8 cellular contexts compared by ENCODE assay signal in the genomic region with DNA sequence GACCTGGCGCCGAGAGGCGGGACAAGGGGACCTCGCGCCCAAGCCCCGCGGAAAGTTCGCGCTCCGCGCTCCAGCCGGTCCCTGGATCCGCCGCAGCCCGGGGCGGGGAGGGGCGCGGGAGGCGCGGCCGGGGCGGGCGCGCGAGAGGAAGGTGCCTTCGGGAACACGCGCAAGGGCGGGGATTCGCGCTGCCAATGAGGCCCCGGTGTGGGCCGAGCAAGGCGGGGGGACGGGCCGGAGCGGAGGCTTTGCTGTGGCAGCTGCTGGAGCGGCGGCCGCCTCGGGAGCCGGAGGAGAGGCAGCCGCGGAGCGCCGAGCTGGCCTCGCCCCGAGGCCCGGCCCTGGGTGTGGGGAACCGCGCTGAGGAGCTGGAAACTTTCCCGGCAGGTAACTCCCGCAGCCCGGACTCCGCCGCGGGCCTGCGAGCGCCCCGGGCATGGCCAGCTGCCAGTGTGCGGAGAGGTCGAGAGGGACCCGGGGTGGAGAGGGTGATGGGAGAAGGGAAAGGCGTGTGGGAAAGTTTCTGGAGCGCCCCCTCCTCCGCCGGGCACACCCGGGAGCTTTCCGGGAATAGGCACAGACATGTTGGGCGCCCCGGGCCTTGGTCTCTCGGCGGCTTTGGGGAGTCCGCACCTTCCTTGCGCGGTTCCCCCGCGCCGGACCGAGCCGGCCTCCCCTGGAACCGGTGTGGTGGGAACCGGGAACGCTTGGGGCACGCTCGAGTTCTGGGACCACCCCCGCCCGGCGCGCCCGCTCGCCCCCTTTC.
DNase-seq lines count a peak whose midpoint lies in the region; ATAC-seq and TF ChIP-seq lines count a peak whose summit lies in the region.

A gene (plus strand): TSS at position 245 of the 766 bp plus-strand sequence. CDS start 97,271 bp downstream, outside the sequence.

- H3K4me1 ChIP-seq in iPS DF 6.9 (ENCODE audit: control insufficient read depth, insufficient read depth, low read length): no peaks in the 10 kb centered on the region

- H3K4me1 Mint-ChIP-seq in T-helper 2 cell treated with Interferon-gamma antibody and Interleukin-4, amounts not matched to agents 5 μg/mL and 100 μg/mL, for 36 hours (ENCODE audit: low read depth): peaks cover 14% of the 10 kb centered on the region

- H3K27ac ChIP-seq in brain microvascular endothelial cell: peak within 1 kb of the TSS; percentile 77
- H3K27ac ChIP-seq in iPS DF 6.9 (ENCODE audit: low read length): no peak within 1 kb of the TSS

- H3K4me3 ChIP-seq in brain microvascular endothelial cell (ENCODE audit: low read depth, low read length) (peak within 1 kb of the TSS; percentile 81), iPS DF 6.9 (ENCODE audit: low read length) (peak within 1 kb of the TSS; percentile 61; the same call in 1 of the 2 replicates), retinal pigment epithelial cell (ENCODE audit: low read length) (peak within 1 kb of the TSS; percentile 94)

- peaks cover 71% of the 10 kb centered on the region for H3K27me3 Mint-ChIP-seq in T-helper 2 cell treated with Interferon-gamma antibody and Interleukin-4, amounts not matched to agents 5 μg/mL and 100 μg/mL, for 36 hours (ENCODE audit: low read depth)

- TF ChIP-seq CTCF in brain microvascular endothelial cell (IDR thresholded peaks at IDR 0.05; ENCODE audit: low read depth, low read length, missing control alignments) (no peak), retinal pigment epithelial cell (conservative IDR thresholded peaks at IDR 0.05; ENCODE audit: low read depth, low read length) (no peak)

- ATAC-seq in GM18505 (IDR thresholded peaks at IDR 0.05; ENCODE audit: unreplicated experiment) (peak; percentile 87), HG02870 (IDR thresholded peaks at IDR 0.05; ENCODE audit: unreplicated experiment) (peak; percentile 93)

- peak within 1 kb of the TSS; percentile 81 for H3K4me3 Mint-ChIP-seq in T-helper 2 cell treated with Interferon-gamma antibody and Interleukin-4, amounts not matched to agents 5 μg/mL and 100 μg/mL, for 36 hours

- H3K36me3 ChIP-seq in brain microvascular endothelial cell (replicated peaks): no peaks in the 10 kb centered on the region
- no peaks in the 10 kb centered on the region for H3K36me3 ChIP-seq in iPS DF 6.9 (ENCODE audit: control insufficient read depth, insufficient read depth, low read length)

- H3K9me3 Mint-ChIP-seq in T-helper 2 cell treated with Interferon-gamma antibody and Interleukin-4, amounts not matched to agents 5 μg/mL and 100 μg/mL, for 36 hours: no peaks in the 10 kb centered on the region

- TF ChIP-seq POLR2A in GM18505 (IDR thresholded peaks at IDR 0.05; ENCODE audit: borderline replicate concordance, extremely low read depth, insufficient read depth, insufficient read length): peak; percentile 87

- no peaks in the 10 kb centered on the region for H3K9me3 ChIP-seq in iPS DF 6.9 (ENCODE audit: control insufficient read depth, insufficient read depth, low read length)

- H3K36me3 Mint-ChIP-seq in T-helper 2 cell treated with Interferon-gamma antibody and Interleukin-4, amounts not matched to agents 5 μg/mL and 100 μg/mL, for 36 hours (ENCODE audit: low read depth): no peaks in the 10 kb centered on the region

- no peak within 1 kb of the TSS for H3K27ac Mint-ChIP-seq in T-helper 2 cell treated with Interferon-gamma antibody and Interleukin-4, amounts not matched to agents 5 μg/mL and 100 μg/mL, for 36 hours

- DNase-seq in NCI-H146 treated with DMSO at 0.1 percent for 48 hours (lab: John Stamatoyannopoulos, UW; ENCODE audit: unreplicated experiment) (peak; percentile 32), brain microvascular endothelial cell (peak; percentile 89), iPS DF 6.9 (ENCODE audit: low read depth, low spot score) (no peak), retinal pigment epithelial cell (ENCODE audit: low read depth) (no peak)
- DNase-seq in T-helper 2 cell treated with Interferon-gamma antibody and Interleukin-4, amounts not matched to agents 5 μg/mL and 100 μg/mL, for 36 hours (ENCODE audit: low spot score): peak; percentile 69
- no peak for DNase-seq in NK-92 treated with Interleukin-12 subunit alpha and Interleukin-12 subunit beta, amount 100 ng/mL, for 24 hours (lab: John Stamatoyannopoulos, UW)

- WGBS in iPS DF 6.9 (ENCODE audit: insufficient coverage, insufficient read length): no CpG with 5 or more reads among the region's 92 CpGs

- in situ Hi-C loops in brain microvascular endothelial cell (cut with HindIII; ENCODE audit: low pct_ligation_motif_present, low sequenced_read_pairs): loop anchor here (25.0 kb wide), 1 partner anchor 94 kb away; no protein-coding TSS in a partner anchor

- H3K27me3 ChIP-seq in brain microvascular endothelial cell (replicated peaks): no peaks in the 10 kb centered on the region
- H3K27me3 ChIP-seq in iPS DF 6.9 (ENCODE audit: control insufficient read depth, insufficient read depth, low read length): peaks cover 13% of the 10 kb centered on the region; the same call in 1 of the 2 replicates

Comparison
In these comparisons a context has a peak if more than half of its experiments do, and no peak if none do; other contexts are left out.
1. DNase-seq: peak in NCI-H146 treated with DMSO at 0.1 percent for 48 hours (single experiment), T-helper 2 cell treated with Interferon-gamma antibody and Interleukin-4, amounts not matched to agents 5 μg/mL and 100 μg/mL, for 36 hours (single experiment) and brain microvascular endothelial cell (single experiment); none in iPS DF 6.9 (single experiment), retinal pigment epithelial cell (single experiment) and NK-92 treated with Interleukin-12 subunit alpha and Interleukin-12 subunit beta, amount 100 ng/mL, for 24 hours (single experiment).
2. Peak in every context shown above with its lines, with median percentiles within 50 percentile points of each other: H3K4me3 ChIP-seq.